Comparison of ENCODE assay signal across 9 cellular contexts in genomic region chr1:235938714-235939487, GRCh38.
DNase-seq lines count a peak whose midpoint lies in the region; ATAC-seq and TF ChIP-seq lines count a peak whose summit lies in the region.
"Had no signal": no experiment of that assay in that cellular context is flagged by ENCODE, and none has a peak within 500 bp of the region (broad histone marks: within the 10 kb centered on the region; RNA-seq: fewer than 3 reads in every experiment).

No MANE protein-coding gene starts in this region.

- peaks cover 11% of the 10 kb centered on the region for H3K4me1 Mint-ChIP-seq in progenitor cell of endocrine pancreas (ENCODE audit: low read depth)
- H3K4me1 Mint-ChIP-seq in HFFc6 (ENCODE audit: low read depth), result peaks cover 37% of the 10 kb centered on the region

- H3K4me3 Mint-ChIP-seq in progenitor cell of endocrine pancreas (ENCODE audit: low read depth) (peak overlapping the region; percentile 22), HFFc6 (no peak overlapping the region)

- H3K9me3 ChIP-seq in HAP-1 (no peaks in the 10 kb centered on the region), thyroid gland (no peaks in the 10 kb centered on the region)

- H3K36me3 Mint-ChIP-seq in progenitor cell of endocrine pancreas (ENCODE audit: insufficient read depth), result no peaks in the 10 kb centered on the region
- H3K36me3 Mint-ChIP-seq in HFFc6 (ENCODE audit: low read depth), result 0 out of 2 replicates have a peak, but pooled peaks cover 5% of the 10 kb centered on the region

- in situ Hi-C loops in HAP-1 (cut with MboI; ENCODE audit: low sequenced_read_pairs), result no loop called here

- TF ChIP-seq POLR2A in thyroid gland (IDR thresholded peaks at IDR 0.05), result no peak

- peak overlapping the region; percentile 62 for H3K27ac Mint-ChIP-seq in progenitor cell of endocrine pancreas
- H3K27ac Mint-ChIP-seq in HFFc6, result no peak overlapping the region

- H3K27me3 ChIP-seq in HAP-1 (ENCODE audit: low read depth), result no peaks in the 10 kb centered on the region
- no peaks in the 10 kb centered on the region for H3K27me3 ChIP-seq in thyroid gland

- H3K4me1 ChIP-seq in HAP-1, result peaks cover 5% of the 10 kb centered on the region; the same call in 1 of the 2 replicates
- peaks cover 0 to 12% of the 10 kb centered on the region in 2 donors for H3K4me1 ChIP-seq in thyroid gland

- H3K27me3 Mint-ChIP-seq in progenitor cell of endocrine pancreas (peaks cover 3% of the 10 kb centered on the region), HFFc6 (ENCODE audit: insufficient read depth) (peaks cover 4% of the 10 kb centered on the region; the same call in 1 of the 2 replicates)

- peak; percentile 63 for ATAC-seq in GM19452 (IDR thresholded peaks at IDR 0.05; ENCODE audit: unreplicated experiment)
- ATAC-seq in HG03520 (IDR thresholded peaks at IDR 0.05; ENCODE audit: unreplicated experiment), result peak; percentile 44

- DNase-seq in progenitor cell of endocrine pancreas (ENCODE audit: low spot score, unreplicated experiment) (no peak), HAP-1 (ENCODE audit: low spot score in 2 of 2) (no peak), HFFc6 (no peak), thyroid gland (no peak), NCI-H345 treated with DMSO at 0.1 percent for 48 hours (lab: John Stamatoyannopoulos, UW; ENCODE audit: unreplicated experiment) (no peak)
- DNase-seq: stimulated activated CD4-positive, alpha-beta T cell treated with anti-CD3 and anti-CD28 coated beads, Interleukin-2, amount 100 ng/mL, for 24 hours had no signal

- WGBS in adipose tissue, 3 donors, result 28 to 43% (median 33%) methylated on average over 7 of the region's 7 CpGs
- 68 to 79% methylated on average over 7 of the region's 7 CpGs for WGBS in thyroid gland, 2 donors

- H3K9me3 Mint-ChIP-seq in progenitor cell of endocrine pancreas (ENCODE audit: low read depth) (peaks cover 3% of the 10 kb centered on the region), HFFc6 (no peaks in the 10 kb centered on the region)

- H3K36me3 ChIP-seq in HAP-1 (replicated peaks) (no peaks in the 10 kb centered on the region), thyroid gland (no peaks in the 10 kb centered on the region)

- intact Hi-C loops in thyroid gland (cut with DNase I), result no loop called here

- H3K4me3 ChIP-seq in HAP-1, result no peak overlapping the region
- H3K4me3 ChIP-seq in thyroid gland (replicated peaks in 1 of 3), result no peak overlapping the region

- peak overlapping the region; percentile 45 for H3K27ac ChIP-seq in adipose tissue (ENCODE audit: low read depth, low read length)
- H3K27ac ChIP-seq in thyroid gland, result peak overlapping the region in 1 of 3 donors; percentile 12

- TF ChIP-seq CTCF in progenitor cell of endocrine pancreas (IDR thresholded peaks at IDR 0.05; ENCODE audit: unreplicated experiment) (no peak), HFFc6 (IDR thresholded peaks at IDR 0.05) (no peak), thyroid gland (IDR thresholded peaks at IDR 0.05) (no peak)
